ENCODE assay signal across 1 cellular context in genomic region chr6:27684264-27685211, GRCh38.
A peak's percentile ranks its signal among the peaks of the same experiment; 100 is the strongest.
TF ChIP-seq lines count a peak whose summit lies in the region.

No MANE protein-coding gene starts in this region.

TF ChIP-seq in GM12878, 131 proteins besides CTCF, POLR2A, EP300 and RAD21 (continued from another document and continues in another):
- no peak for TF ChIP-seq ZBTB11 (CRISPR knock-in tag; IDR thresholded peaks at IDR 0.05)
- no peak for TF ChIP-seq JUNB (IDR thresholded peaks at IDR 0.05)
- TF ChIP-seq NBN (IDR thresholded peaks at IDR 0.05) = no peak
- no peak for TF ChIP-seq NR2C2 (IDR thresholded peaks at IDR 0.05; ENCODE audit: borderline replicate concordance, control insufficient read depth, insufficient read length, low read depth)
- TF ChIP-seq BHLHE40 (IDR thresholded peaks at IDR 0.05; ENCODE audit: borderline replicate concordance in 1 of 2, low read depth in 2 of 2, low read length in 1 of 2) = no peak
- no peak for TF ChIP-seq IRF3 (IDR thresholded peaks at IDR 0.05)
- TF ChIP-seq E2F4 (IDR thresholded peaks at IDR 0.05; ENCODE audit: low read depth, low read length) = no peak
- no peak for TF ChIP-seq TCF3 (IDR thresholded peaks at IDR 0.05; ENCODE audit: borderline replicate concordance, insufficient read depth, low read depth, low read length)
- peak; percentile 65 for TF ChIP-seq ZBTB40 (IDR thresholded peaks at IDR 0.05; ENCODE audit: borderline replicate concordance)
- no peak for TF ChIP-seq NFIC (IDR thresholded peaks at IDR 0.05; ENCODE audit: low read depth, low read length)
- no peak for TF ChIP-seq KLF5 (IDR thresholded peaks at IDR 0.05; ENCODE audit: partially characterized antibody)
- peak; percentile 52 for TF ChIP-seq EED (IDR thresholded peaks at IDR 0.05; ENCODE audit: low read depth)
- peak; percentile 93 for TF ChIP-seq ZSCAN29 (IDR thresholded peaks at IDR 0.05)
- TF ChIP-seq CHD1 (IDR thresholded peaks at IDR 0.05; ENCODE audit: low read depth, low read length) = no peak
- no peak for TF ChIP-seq NKRF (conservative IDR thresholded peaks at IDR 0.05)
- no peak for TF ChIP-seq REST (IDR thresholded peaks at IDR 0.05; ENCODE audit: low read depth, low read length)
- no peak for TF ChIP-seq FOXM1 (IDR thresholded peaks at IDR 0.05; ENCODE audit: low read depth, low read length)
- no peak for TF ChIP-seq ATF7 (IDR thresholded peaks at IDR 0.05; ENCODE audit: low read depth)
- no peak for TF ChIP-seq USF2 (IDR thresholded peaks at IDR 0.05; ENCODE audit: borderline replicate concordance, low read depth, low read length)
- TF ChIP-seq BCL11A (IDR thresholded peaks at IDR 0.05; ENCODE audit: low read depth, low read length) = no peak
- no peak; the same call in 1 of the 2 replicates for TF ChIP-seq ZBTB33 (IDR thresholded peaks at IDR 0.05)
- no peak for TF ChIP-seq ASH2L (IDR thresholded peaks at IDR 0.05; ENCODE audit: borderline replicate concordance, low read depth)
- TF ChIP-seq HDAC2 (IDR thresholded peaks at IDR 0.05) = no peak
- TF ChIP-seq NFYA (IDR thresholded peaks at IDR 0.05; ENCODE audit: borderline replicate concordance, low read depth, low read length) = no peak
- 0 out of 2 replicates have a peak, but pooled peaks have one; percentile 25 for TF ChIP-seq MLLT1 (IDR thresholded peaks at IDR 0.05)
- no peak for TF ChIP-seq KDM1A (IDR thresholded peaks at IDR 0.05; ENCODE audit: borderline replicate concordance)
- TF ChIP-seq RAD51 (IDR thresholded peaks at IDR 0.05) = no peak
- no peak for TF ChIP-seq E4F1 (IDR thresholded peaks at IDR 0.05; ENCODE audit: borderline replicate concordance, partially characterized antibody)
- no peak for TF ChIP-seq USF1 (IDR thresholded peaks at IDR 0.05; ENCODE audit: borderline replicate concordance, extremely low read length, insufficient read depth, low read depth, low read length)
- TF ChIP-seq SUZ12 (IDR thresholded peaks at IDR 0.05; ENCODE audit: unreplicated experiment) = no peak
- no peak for TF ChIP-seq MYB (IDR thresholded peaks at IDR 0.05; ENCODE audit: borderline replicate concordance, low read depth, low read length)
